1 cellular context compared by ENCODE assay signal in genomic region chr13:51169303-51170127, GRCh38.
TF ChIP-seq lines count a peak whose summit lies in the region.

No MANE protein-coding gene starts in this region.

TF ChIP-seq in H1, 55 proteins besides CTCF, POLR2A, EP300 and RAD21:
- peak; percentile 46 for TF ChIP-seq CHD7 (IDR thresholded peaks at IDR 0.05; ENCODE audit: insufficient replicate concordance, low read length)
- peak; percentile 78 for TF ChIP-seq ASH2L (IDR thresholded peaks at IDR 0.05; ENCODE audit: low read length)
- TF ChIP-seq TBP (IDR thresholded peaks at IDR 0.05; ENCODE audit: low read depth, low read length): peak; percentile 68
- peak; percentile 60; the same call in 1 of the 2 replicates for TF ChIP-seq POLR2AphosphoS5 (IDR thresholded peaks at IDR 0.05; ENCODE audit: low read depth, low read length)
- peak; percentile 29; the same call in 1 of the 2 replicates for TF ChIP-seq MAFK (IDR thresholded peaks at IDR 0.05; ENCODE audit: low read depth, low read length)
- TF ChIP-seq MAX (IDR thresholded peaks at IDR 0.05): peak; percentile 29
- TF ChIP-seq SP1 (IDR thresholded peaks at IDR 0.05; ENCODE audit: low read depth, low read length): peak; percentile 43; the same call in 1 of the 2 replicates
- peak; percentile 70; the same call in 1 of the 2 replicates for TF ChIP-seq TEAD4 (IDR thresholded peaks at IDR 0.05; ENCODE audit: low read depth, low read length)
- TF ChIP-seq HDAC2 (IDR thresholded peaks at IDR 0.05; ENCODE audit: borderline replicate concordance in 1 of 2, low read depth in 2 of 2, low read length in 2 of 2): peak in 1 of 2 experiments; percentile 4; a peak in 1 of 4 replicates
- TF ChIP-seq TAF7 (optimal IDR thresholded peaks at IDR 0.05; ENCODE audit: borderline replicate concordance, low read depth, low read length): peak; percentile 84
- TF ChIP-seq GTF2F1 (IDR thresholded peaks at IDR 0.05; ENCODE audit: borderline replicate concordance, low read depth, low read length): peak; percentile 57
- 0 out of 2 replicates have a peak, but pooled peaks have one; percentile 3 for TF ChIP-seq POU5F1 (IDR thresholded peaks at IDR 0.05; ENCODE audit: low read depth, low read length)
- TF ChIP-seq SIN3A (conservative IDR thresholded peaks at IDR 0.05 in 1 of 2, IDR thresholded peaks at IDR 0.05 in 1 of 2; ENCODE audit: low read depth in 1 of 2, low read length in 2 of 2): peak in 1 of 2 experiments; percentile 34; a peak in 1 of 4 replicates
- TF ChIP-seq NANOG (IDR thresholded peaks at IDR 0.05; ENCODE audit: insufficient read depth, low read depth, low read length, poor library complexity, severe bottlenecking): peak; percentile 40
- TF ChIP-seq ATF2 (IDR thresholded peaks at IDR 0.05; ENCODE audit: low read length): peak; percentile 55; the same call in 1 of the 2 replicates
- TF ChIP-seq TAF1 (IDR thresholded peaks at IDR 0.05; ENCODE audit: low read depth, low read length): peak; percentile 59; the same call in 1 of the 2 replicates
- peak; percentile 82; the same call in 1 of the 2 replicates for TF ChIP-seq TCF12 (IDR thresholded peaks at IDR 0.05; ENCODE audit: low read depth, low read length)
